ENCODE assay signal across 20 cellular contexts in genomic region chr17:32261937-32262510, GRCh38. TPM values are rescaled to one million over a fixed set of nuclear protein-coding genes. Genes with fewer than 3 reads are reported as not detected.
DNase-seq lines count a peak whose midpoint lies in the region; ATAC-seq and TF ChIP-seq lines count a peak whose summit lies in the region.
"Had no signal": no experiment of that assay in that cellular context is flagged by ENCODE, and none has a peak within 500 bp of the region (broad histone marks: within the 10 kb centered on the region; RNA-seq: fewer than 3 reads in every experiment).

No MANE protein-coding gene starts in this region.

- ATAC-seq in lower lobe of right lung (no peak), HG03108 (IDR thresholded peaks at IDR 0.05; ENCODE audit: unreplicated experiment) (no peak), GM18868 (IDR thresholded peaks at IDR 0.05; ENCODE audit: unreplicated experiment) (no peak)

- H3K9me3 ChIP-seq in lower lobe of right lung, result no peaks in the 10 kb centered on the region
- H3K9me3 ChIP-seq: Peyer's patch had no signal

- H3K27ac Mint-ChIP-seq in brain, result peak overlapping the region in 3 of 5 experiments; percentile 2 to 19 (median 15)
- no peak overlapping the region for H3K27ac Mint-ChIP-seq in activated naive CD4-positive, alpha-beta T cell treated with anti-CD3 and anti-CD28 coated beads for 36 hours

- H3K36me3 ChIP-seq in H7 (replicated peaks; ENCODE audit: control insufficient read depth, insufficient read depth, low read length), result no peaks in the 10 kb centered on the region
- no peaks in the 10 kb centered on the region for H3K36me3 ChIP-seq in lower lobe of right lung
- H3K36me3 ChIP-seq: Peyer's patch, SJSA1 had no signal

- peaks cover 12% of the 10 kb centered on the region for H3K27me3 Mint-ChIP-seq in brain
- H3K27me3 Mint-ChIP-seq in activated naive CD4-positive, alpha-beta T cell treated with anti-CD3 and anti-CD28 coated beads for 36 hours (ENCODE audit: low read depth), result peaks cover 32% of the 10 kb centered on the region

- H3K27ac ChIP-seq in lower lobe of right lung, result no peak overlapping the region
- H3K27ac ChIP-seq: C4-2B, Peyer's patch, SJSA1 had no signal

- H3K4me3 ChIP-seq in H7 (ENCODE audit: insufficient read depth, low read depth, low read length) (no peak overlapping the region), lower lobe of right lung (no peak overlapping the region)
- H3K4me3 ChIP-seq: Peyer's patch, SJSA1 had no signal

- CTCF ChIA-PET in activated naive CD4-positive, alpha-beta T cell treated with anti-CD3 and anti-CD28 coated beads for 36 hours (lab: Charles Lee), result interaction anchor here (2.8 kb wide), 1 partner anchor 9 kb away, joined by 14 read pairs; no protein-coding TSS in a partner anchor

- H3K4me1 ChIP-seq in lower lobe of right lung, result peaks cover 15% of the 10 kb centered on the region

- DNase-seq in ELF-1 (ENCODE audit: low read depth, low spot score) (peak; percentile 52), H7 (peak; percentile 33), lower lobe of right lung (peak; percentile 30), KG1 (lab: John Stamatoyannopoulos, UW) (no peak)
- DNase-seq in activated naive CD4-positive, alpha-beta T cell treated with anti-CD3 and anti-CD28 coated beads for 36 hours, result no peak
- DNase-seq: AML-193, DMS79 treated with DMSO at 0.1 percent for 48 hours, HCEC 1CT, KBM-7, NCI-H1105 treated with DMSO at 0.1 percent for 48 hours, NCI-H1694 treated with DMSO at 0.1 percent for 48 hours, NCI-H2107, NCI-H524, SW 1271 had no signal

- peaks cover 70% of the 10 kb centered on the region for H3K4me1 Mint-ChIP-seq in brain
- H3K4me1 Mint-ChIP-seq in activated naive CD4-positive, alpha-beta T cell treated with anti-CD3 and anti-CD28 coated beads for 36 hours (ENCODE audit: low read depth), result peaks cover 6% of the 10 kb centered on the region

- no peaks in the 10 kb centered on the region for H3K36me3 Mint-ChIP-seq in brain
- no peaks in the 10 kb centered on the region for H3K36me3 Mint-ChIP-seq in activated naive CD4-positive, alpha-beta T cell treated with anti-CD3 and anti-CD28 coated beads for 36 hours (ENCODE audit: low read depth)

- TF ChIP-seq CTCF in brain (conservative IDR thresholded peaks at IDR 0.05), result no peak
- no peak for TF ChIP-seq CTCF in lower lobe of right lung (IDR thresholded peaks at IDR 0.05)

- H3K27me3 ChIP-seq in H7 (ENCODE audit: control insufficient read depth, insufficient read depth, low read length), result peaks cover 30% of the 10 kb centered on the region
- H3K27me3 ChIP-seq in lower lobe of right lung (ENCODE audit: low read depth), result peaks cover 31% of the 10 kb centered on the region

- intact Hi-C loops in lower lobe of right lung (cut with DNase I), result no loop called here
- intact Hi-C loops in activated naive CD4-positive, alpha-beta T cell treated with anti-CD3 and anti-CD28 coated beads for 36 hours (cut with micrococcal nuclease), result no loop called here

- peaks cover 0 to 4% (median 2%) of the 10 kb centered on the region in 5 experiments for H3K9me3 Mint-ChIP-seq in brain
- no peaks in the 10 kb centered on the region for H3K9me3 Mint-ChIP-seq in activated naive CD4-positive, alpha-beta T cell treated with anti-CD3 and anti-CD28 coated beads for 36 hours

- H3K4me3 Mint-ChIP-seq in brain, result peak overlapping the region in 1 of 5 experiments; percentile 4
- H3K4me3 Mint-ChIP-seq in activated naive CD4-positive, alpha-beta T cell treated with anti-CD3 and anti-CD28 coated beads for 36 hours, result no peak overlapping the region

RNA-seq across cellular contexts. Expression of gene RHBDL3, which starts 3.6 kb away (rescaled TPM):
- total RNA-seq in H7 (2014; rRNA removed; shearing (Covaris generic)), result 5.8 and 8.5 TPM in 2 replicates
- 26.6 TPM for polyA plus RNA-seq in brain (ENCODE audit: insufficient read depth, low read depth, low replicate concordance)
- total RNA-seq in lower lobe of right lung, result 0.18 TPM
- total RNA-seq in activated naive CD4-positive, alpha-beta T cell treated with anti-CD3 and anti-CD28 coated beads for 36 hours, result not detected

Comparison
In these comparisons a context has a peak if more than half of its experiments do, and no peak if none do; other contexts are left out.
1. DNase-seq: peak in ELF-1 (single experiment), H7 (single experiment) and lower lobe of right lung (single experiment); none in KG1 (single experiment) and activated naive CD4-positive, alpha-beta T cell treated with anti-CD3 and anti-CD28 coated beads for 36 hours (single experiment).